20 cellular contexts compared by ENCODE assay signal in genomic region chr6:14373648-14374437, GRCh38.
DNase-seq lines count a peak whose midpoint lies in the region; ATAC-seq and TF ChIP-seq lines count a peak whose summit lies in the region.
"Had no signal": no experiment of that assay in that cellular context is flagged by ENCODE, and none has a peak within 500 bp of the region (broad histone marks: within the 10 kb centered on the region; RNA-seq: fewer than 3 reads in every experiment).

No MANE protein-coding gene starts in this region.

- DNase-seq in Right ventricle myocardium inferior (ENCODE audit: missing footprints) (peak; percentile 21), right atrium auricular region (ENCODE audit: low spot score) (no peak), SK-N-MC (ENCODE audit: low read depth, low spot score) (no peak), left lobe of liver (ENCODE audit: low spot score) (no peak), NCI-H82 treated with DMSO at 0.1 percent for 48 hours (lab: John Stamatoyannopoulos, UW; ENCODE audit: unreplicated experiment) (no peak), cerebellar cortex (ENCODE audit: low spot score) (no peak), GM20000 (ENCODE audit: low spot score) (no peak)
- DNase-seq: Calu3; CD8-positive, alpha-beta T cell; GF-D8; MM.1S; NCI-H1092; NCI-H1436 treated with DMSO at 0.1 percent for 48 hours; NCI-H2029; NCI-H345; NCI-H524 treated with DMSO at 0.1 percent for 48 hours; NK-92 treated with Interleukin-12 subunit alpha and Interleukin-12 subunit beta, amount 100 ng/mL, for 24 hours; Right ventricle myocardium superior had no signal

- no peaks in the 10 kb centered on the region for H3K4me1 ChIP-seq in right atrium auricular region

- H3K9ac ChIP-seq in SK-N-MC (ENCODE audit: insufficient read length) = no peak overlapping the region
- H3K9ac ChIP-seq: BLaER1 treated with 17β-estradiol and CSF1 and Interleukin-3, amounts not matched to agents 10 nM and 100 nM; KMS-11 had no signal

- intact Hi-C loops in Right ventricle myocardium inferior (cut with DNase I) = no loop called here

- H3K27ac ChIP-seq in right atrium auricular region (no peak overlapping the region), SK-N-MC (0 out of 2 replicates have a peak overlapping the region, but pooled peaks have one; percentile 34)
- H3K27ac ChIP-seq: BLaER1 treated with 17β-estradiol and CSF1 and Interleukin-3, amounts not matched to agents 10 nM and 100 nM; KMS-11 had no signal

- no peaks in the 10 kb centered on the region for H3K36me3 ChIP-seq in right atrium auricular region
- peaks cover 11% of the 10 kb centered on the region; the same call in 1 of the 2 replicates for H3K36me3 ChIP-seq in SK-N-MC (ENCODE audit: insufficient read depth, low read length)
- H3K36me3 ChIP-seq: BLaER1 treated with 17β-estradiol and CSF1 and Interleukin-3, amounts not matched to agents 10 nM and 100 nM had no signal

- ATAC-seq in Right ventricle myocardium inferior = no peak
- peak; percentile 52 for ATAC-seq in left lobe of liver
- ATAC-seq: CD8-positive, alpha-beta T cell had no signal

- TF ChIP-seq CTCF in right atrium auricular region (IDR thresholded peaks at IDR 0.05) (no peak), GM20000 (IDR thresholded peaks at IDR 0.05; ENCODE audit: extremely low read depth, missing control alignments) (no peak)

- no peaks in the 10 kb centered on the region for H3K27me3 ChIP-seq in right atrium auricular region
- H3K27me3 ChIP-seq: BLaER1 treated with 17β-estradiol and CSF1 and Interleukin-3, amounts not matched to agents 10 nM and 100 nM had no signal

- H3K9me3 ChIP-seq in right atrium auricular region = no peaks in the 10 kb centered on the region
- H3K9me3 ChIP-seq in SK-N-MC (ENCODE audit: low read depth, low read length) = peaks cover 13% of the 10 kb centered on the region; the same call in 1 of the 2 replicates

- H3K4me3 ChIP-seq in right atrium auricular region = no peak overlapping the region
- H3K4me3 ChIP-seq in SK-N-MC = no peak overlapping the region
- H3K4me3 ChIP-seq: BLaER1 treated with 17β-estradiol and CSF1 and Interleukin-3, amounts not matched to agents 10 nM and 100 nM had no signal
